Comparison of ENCODE assay signal across 16 cellular contexts in genomic region chr6:130575557-130575956, GRCh38.
DNase-seq lines count a peak whose midpoint lies in the region; ATAC-seq, FAIRE-seq and TF ChIP-seq lines count a peak whose summit lies in the region.
"Had no signal": no experiment of that assay in that cellular context is flagged by ENCODE, and none has a peak within 500 bp of the region (broad histone marks: within the 10 kb centered on the region; RNA-seq: fewer than 3 reads in every experiment).

No MANE protein-coding gene starts in this region.

- H3K36me3 Mint-ChIP-seq in T-helper 17 cell (ENCODE audit: low read depth), result peaks cover 2% of the 10 kb centered on the region
- peaks cover 5% of the 10 kb centered on the region for H3K36me3 Mint-ChIP-seq in natural killer cell treated with Interleukin-12 subunit alpha and Interleukin-12 subunit beta and Interleukin-15 and Interleukin-18, amount 100 ng/mL, for 72 hours

- no peaks in the 10 kb centered on the region for H3K27me3 ChIP-seq in DND-41 (ENCODE audit: insufficient read depth, low read length, poor library complexity)
- no peaks in the 10 kb centered on the region for H3K27me3 ChIP-seq in ovary
- H3K27me3 ChIP-seq: body of pancreas, dorsolateral prefrontal cortex, heart right ventricle, stomach had no signal

- H3K9me3 Mint-ChIP-seq in natural killer cell treated with Interleukin-12 subunit alpha and Interleukin-12 subunit beta and Interleukin-15 and Interleukin-18, amount 100 ng/mL, for 72 hours, result no peaks in the 10 kb centered on the region

- TF ChIP-seq CTCF in DND-41 (IDR thresholded peaks at IDR 0.05; ENCODE audit: borderline replicate concordance, extremely low read depth, low read length, poor library complexity, severe bottlenecking), result no peak
- TF ChIP-seq CTCF in ovary (IDR thresholded peaks at IDR 0.05), result no peak

- no peak for TF ChIP-seq EP300 in ovary (IDR thresholded peaks at IDR 0.05)

- 83 to 92% (median 89%) methylated on average over 3 of the region's 3 CpGs for WGBS in ovary, 3 donors

- peak overlapping the region; percentile 39 for H3K9ac ChIP-seq in DND-41 (ENCODE audit: low read depth, low read length)

- H3K27ac ChIP-seq in DND-41 (ENCODE audit: low read length), result peak overlapping the region; percentile 82
- H3K27ac ChIP-seq in ovary, result no peak overlapping the region
- H3K27ac ChIP-seq: body of pancreas, dorsolateral prefrontal cortex, stomach had no signal

- 0 out of 4 replicates have a peak overlapping the region, but pooled peaks of 1 of the 2 experiments have one; percentile 3 for H3K4me3 ChIP-seq in DND-41 (ENCODE audit: low read depth in 1 of 2, low read length in 2 of 2)
- H3K4me3 ChIP-seq in ovary, result no peak overlapping the region
- H3K4me3 ChIP-seq: body of pancreas, dorsolateral prefrontal cortex, heart right ventricle, stomach had no signal

- H4K20me1 ChIP-seq in DND-41 (ENCODE audit: insufficient read depth, low read length), result no peaks in the 10 kb centered on the region

- DNase-seq in DND-41 (peak; percentile 35), T-helper 17 cell (no peak), RCC 7860 (ENCODE audit: low spot score) (no peak), ovary (no peak)
- no peak for DNase-seq in natural killer cell treated with Interleukin-12 subunit alpha and Interleukin-12 subunit beta and Interleukin-15 and Interleukin-18, amount 100 ng/mL, for 72 hours (ENCODE audit: low spot score)
- DNase-seq: body of pancreas, dorsolateral prefrontal cortex, heart right ventricle, NCI-H2029, NCI-H748 treated with DMSO at 0.1 percent for 48 hours, nucleus accumbens, stomach had no signal

- intact Hi-C loops in ovary (cut with DNase I), result no loop called here

- no peak for TF ChIP-seq POLR2A in ovary (IDR thresholded peaks at IDR 0.05)

- H3K27ac Mint-ChIP-seq in T-helper 17 cell, result peak overlapping the region; percentile 51
- H3K27ac Mint-ChIP-seq in natural killer cell treated with Interleukin-12 subunit alpha and Interleukin-12 subunit beta and Interleukin-15 and Interleukin-18, amount 100 ng/mL, for 72 hours, result peak overlapping the region; percentile 60 to 81

- H3K4me1 ChIP-seq in DND-41 (ENCODE audit: insufficient read depth, low read length) (peaks cover 59% of the 10 kb centered on the region), ovary (ENCODE audit: insufficient read depth) (no peaks in the 10 kb centered on the region)
- H3K4me1 ChIP-seq: body of pancreas, heart right ventricle, stomach had no signal

- no peaks in the 10 kb centered on the region for H3K79me2 ChIP-seq in DND-41 (ENCODE audit: insufficient read depth, low read length)

- H3K36me3 ChIP-seq in DND-41 (ENCODE audit: insufficient read depth, low read length) (no peaks in the 10 kb centered on the region), ovary (no peaks in the 10 kb centered on the region)
- H3K36me3 ChIP-seq: heart right ventricle, stomach had no signal

- H3K9me3 ChIP-seq in DND-41 (ENCODE audit: insufficient read depth, low read length, severe bottlenecking) (no peaks in the 10 kb centered on the region), T-helper 17 cell (ENCODE audit: control insufficient read depth, low read length, poor library complexity, severe bottlenecking) (no peaks in the 10 kb centered on the region), ovary (no peaks in the 10 kb centered on the region)
- H3K9me3 ChIP-seq: body of pancreas, stomach had no signal

- no peaks in the 10 kb centered on the region for H3K27me3 Mint-ChIP-seq in T-helper 17 cell
- H3K27me3 Mint-ChIP-seq in natural killer cell treated with Interleukin-12 subunit alpha and Interleukin-12 subunit beta and Interleukin-15 and Interleukin-18, amount 100 ng/mL, for 72 hours, result no peaks in the 10 kb centered on the region

- no peak overlapping the region for H2AFZ ChIP-seq in DND-41 (ENCODE audit: low read depth, low read length)

- ATAC-seq in DND-41 (ENCODE audit: insufficient read depth, low read depth) (peak; percentile 34), GM21381 (IDR thresholded peaks at IDR 0.05; ENCODE audit: unreplicated experiment) (peak; percentile 16), T-helper 17 cell (no peak), GM18519 (IDR thresholded peaks at IDR 0.05; ENCODE audit: low FRiP score, unreplicated experiment) (no peak)
- peak in 1 of 2 donors; percentile 64 for ATAC-seq in natural killer cell treated with Interleukin-12 subunit alpha and Interleukin-12 subunit beta and Interleukin-15 and Interleukin-18, amount 100 ng/mL, for 72 hours
- ATAC-seq: body of pancreas had no signal

- peak overlapping the region; percentile 45 for H3K4me2 ChIP-seq in DND-41 (ENCODE audit: insufficient read depth, low read length)

- H3K4me3 Mint-ChIP-seq in T-helper 17 cell, result peak overlapping the region; percentile 76
- peak overlapping the region; percentile 57 for H3K4me3 Mint-ChIP-seq in natural killer cell treated with Interleukin-12 subunit alpha and Interleukin-12 subunit beta and Interleukin-15 and Interleukin-18, amount 100 ng/mL, for 72 hours

- no peak for FAIRE-seq in RCC 7860 (lab: Jason Lieb, UNC)
- FAIRE-seq: G401.6, keratinocyte had no signal

- peaks cover 26% of the 10 kb centered on the region for H3K4me1 Mint-ChIP-seq in T-helper 17 cell
- H3K4me1 Mint-ChIP-seq in natural killer cell treated with Interleukin-12 subunit alpha and Interleukin-12 subunit beta and Interleukin-15 and Interleukin-18, amount 100 ng/mL, for 72 hours (ENCODE audit: low read depth in 2 of 2), result peaks cover 25 to 37% of the 10 kb centered on the region in 2 donors

Comparison
In these comparisons a context has a peak if more than half of its experiments do, and no peak if none do; other contexts are left out.
1. ATAC-seq: peak in DND-41 (single experiment) and GM21381 (single experiment); none in T-helper 17 cell (single experiment) and GM18519 (single experiment).